Comparison of ENCODE assay signal across 7 cellular contexts in genomic region chr2:143397886-143398614, GRCh38.
DNase-seq lines count a peak whose midpoint lies in the region; ATAC-seq, FAIRE-seq and TF ChIP-seq lines count a peak whose summit lies in the region.

No MANE protein-coding gene starts in this region.

- H3K9me3 ChIP-seq in small intestine (ENCODE audit: control insufficient read depth, low read depth) (no peaks in the 10 kb centered on the region), sigmoid colon (no peaks in the 10 kb centered on the region)

- peak; percentile 22 for DNase-seq in H4 (ENCODE audit: low spot score)
- DNase-seq in OCI-M1 (lab: John Stamatoyannopoulos, UW), result peak; percentile 17
- no peak for DNase-seq in small intestine
- no peak for DNase-seq in sigmoid colon
- DNase-seq in NCI-H2029 (lab: John Stamatoyannopoulos, UW), result no peak

- H3K4me1 Mint-ChIP-seq in nephron, result peaks cover 30% of the 10 kb centered on the region

- H3K36me3 ChIP-seq in small intestine (ENCODE audit: control insufficient read depth in 2 of 2, insufficient read depth in 2 of 2, low read length in 2 of 2) (no peaks in the 10 kb centered on the region), sigmoid colon (no peaks in the 10 kb centered on the region)

- peak; percentile 74 for ATAC-seq in GM18519 (IDR thresholded peaks at IDR 0.05; ENCODE audit: low FRiP score, unreplicated experiment)

- FAIRE-seq in small intestine (lab: Jason Lieb, UNC), result no peak

- H3K4me3 ChIP-seq in small intestine (ENCODE audit: low read depth in 1 of 2, low read length in 2 of 2) (no peak overlapping the region), sigmoid colon (no peak overlapping the region)

- TF ChIP-seq EP300 in sigmoid colon (IDR thresholded peaks at IDR 0.05), result no peak

- H3K27ac Mint-ChIP-seq in nephron, result peak overlapping the region in 2 of 3 experiments; percentile 7 to 9

- intact Hi-C loops in sigmoid colon (cut with DNase I), result no loop called here

- H3K27ac ChIP-seq in small intestine (ENCODE audit: low read depth in 1 of 2, low read length in 1 of 2), result no peak overlapping the region
- no peak overlapping the region for H3K27ac ChIP-seq in sigmoid colon

- H3K27me3 ChIP-seq in small intestine (ENCODE audit: control insufficient read depth in 2 of 2, insufficient read depth in 2 of 2, low read length in 2 of 2), result no peaks in the 10 kb centered on the region
- no peaks in the 10 kb centered on the region for H3K27me3 ChIP-seq in sigmoid colon

- no peaks in the 10 kb centered on the region for H3K27me3 Mint-ChIP-seq in nephron (ENCODE audit: low read depth)

- H3K4me3 Mint-ChIP-seq in nephron, result no peak overlapping the region

- no peaks in the 10 kb centered on the region for H3K36me3 Mint-ChIP-seq in nephron (ENCODE audit: low read depth)

- H3K9me3 Mint-ChIP-seq in nephron, result no peaks in the 10 kb centered on the region

- TF ChIP-seq POLR2A in sigmoid colon (IDR thresholded peaks at IDR 0.05), result no peak

- no peaks in the 10 kb centered on the region for H3K4me1 ChIP-seq in small intestine (ENCODE audit: control insufficient read depth in 2 of 2, insufficient read depth in 1 of 2, low read depth in 1 of 2, low read length in 1 of 2)
- no peaks in the 10 kb centered on the region for H3K4me1 ChIP-seq in sigmoid colon

- WGBS in small intestine, 3 donors, result 61 to 65% (median 63%) methylated on average over 3 of the region's 3 CpGs
- whole genome bisulfite sequencing in sigmoid colon, 2 donors, result 57 to 69% methylated on average over 3 of the region's 3 CpGs

- no peak for TF ChIP-seq CTCF in nephron (IDR thresholded peaks at IDR 0.05; ENCODE audit: unreplicated experiment in 3 of 3)
- no peak for TF ChIP-seq CTCF in sigmoid colon (IDR thresholded peaks at IDR 0.05)

Comparison
In these comparisons a context has a peak if more than half of its experiments do, and no peak if none do; other contexts are left out.
1. DNase-seq: peak in H4 (single experiment) and OCI-M1 (single experiment); none in small intestine (single experiment), sigmoid colon (single experiment) and NCI-H2029 (single experiment).